15 cellular contexts compared by ENCODE assay signal in genomic region chr5:52809884-52810283, GRCh38. TPM values are rescaled to one million over a fixed set of nuclear protein-coding genes. Genes with fewer than 3 reads are reported as not detected.
A peak's percentile ranks its signal among the peaks of the same experiment; 100 is the strongest.
DNase-seq lines count a peak whose midpoint lies in the region; ATAC-seq and TF ChIP-seq lines count a peak whose summit lies in the region.
"Had no signal": no experiment of that assay in that cellular context is flagged by ENCODE, and none has a peak within 500 bp of the region (broad histone marks: within the 10 kb centered on the region; RNA-seq: fewer than 3 reads in every experiment).

No MANE protein-coding gene starts in this region.

- H4K20me1 ChIP-seq in SK-N-SH (ENCODE audit: insufficient read depth) = no peaks in the 10 kb centered on the region
- H4K20me1 ChIP-seq in Karpas-422 (ENCODE audit: insufficient read depth, low read depth, low read length) = 0 out of 2 replicates have a peak, but pooled peaks cover 3% of the 10 kb centered on the region

- H3F3A ChIP-seq in SK-N-SH (replicated peaks; ENCODE audit: insufficient read depth) = peaks cover 21% of the 10 kb centered on the region

- peaks cover 0 to 11% of the 10 kb centered on the region in 2 experiments for H3K4me1 ChIP-seq in SK-N-SH (ENCODE audit: control insufficient read depth in 1 of 2, insufficient read depth in 2 of 2, low read depth in 1 of 2, low read length in 1 of 2)
- H3K4me1 ChIP-seq in gastroesophageal sphincter = peaks cover 13 to 99% (median 43%) of the 10 kb centered on the region in 3 donors
- H3K4me1 ChIP-seq in thyroid gland = peaks cover 26 to 34% of the 10 kb centered on the region in 2 donors
- no peaks in the 10 kb centered on the region for H3K4me1 ChIP-seq in Karpas-422 (ENCODE audit: low read length)

- H3K27ac ChIP-seq in SK-N-SH (ENCODE audit: low read depth in 2 of 2, low read length in 1 of 2) (peak overlapping the region in 1 of 2 experiments; percentile 62; a peak in 2 of 4 replicates), gastroesophageal sphincter (peak overlapping the region; percentile 64 to 96 (median 78)), thyroid gland (peak overlapping the region in 2 of 3 donors; percentile 36 to 67), Karpas-422 (ENCODE audit: low read length) (no peak overlapping the region)
- H3K27ac ChIP-seq: 22Rv1 had no signal

- peaks cover 12 to 13% of the 10 kb centered on the region in 2 experiments for H3K36me3 ChIP-seq in SK-N-SH (replicated peaks in 1 of 2; ENCODE audit: control insufficient read depth in 1 of 2, insufficient read depth in 2 of 2, low read length in 1 of 2)
- peaks cover 0 to 4% of the 10 kb centered on the region in 2 donors for H3K36me3 ChIP-seq in gastroesophageal sphincter
- H3K36me3 ChIP-seq in thyroid gland = no peaks in the 10 kb centered on the region
- H3K36me3 ChIP-seq in Karpas-422 (ENCODE audit: insufficient read depth, low read length) = no peaks in the 10 kb centered on the region
- H3K36me3 ChIP-seq: tibial nerve had no signal

- no peaks in the 10 kb centered on the region for H3K9me2 ChIP-seq in SK-N-SH
- H3K9me2 ChIP-seq in Karpas-422 (replicated peaks; ENCODE audit: insufficient read depth, low read length) = no peaks in the 10 kb centered on the region

- H2AFZ ChIP-seq in SK-N-SH (ENCODE audit: low read depth) = peak overlapping the region; percentile 61; the same call in 1 of the 2 replicates
- no peak overlapping the region for H2AFZ ChIP-seq in Karpas-422 (ENCODE audit: low read length)

- H3K9me3 ChIP-seq in SK-N-SH = no peaks in the 10 kb centered on the region
- no peaks in the 10 kb centered on the region for H3K9me3 ChIP-seq in gastroesophageal sphincter
- no peaks in the 10 kb centered on the region for H3K9me3 ChIP-seq in thyroid gland
- H3K9me3 ChIP-seq in Karpas-422 (ENCODE audit: low read length) = no peaks in the 10 kb centered on the region
- H3K9me3 ChIP-seq: tibial nerve had no signal

- TF ChIP-seq POLR2A in gastroesophageal sphincter (IDR thresholded peaks at IDR 0.05) (no peak), thyroid gland (IDR thresholded peaks at IDR 0.05) (no peak)

- ATAC-seq in gastroesophageal sphincter = no peak
- ATAC-seq in HG02588 (IDR thresholded peaks at IDR 0.05; ENCODE audit: unreplicated experiment) = no peak
- ATAC-seq: activated CD8-positive, alpha-beta T cell treated with anti-CD3 and anti-CD28 coated beads for 36 hours had no signal

- H3K27me3 ChIP-seq in SK-N-SH (ENCODE audit: insufficient read depth) (no peaks in the 10 kb centered on the region), gastroesophageal sphincter (no peaks in the 10 kb centered on the region), thyroid gland (no peaks in the 10 kb centered on the region), Karpas-422 (ENCODE audit: low read length) (no peaks in the 10 kb centered on the region)
- H3K27me3 ChIP-seq: tibial nerve had no signal

- no peak for TF ChIP-seq RAD21 in SK-N-SH (IDR thresholded peaks at IDR 0.05; ENCODE audit: low read length)

- POLR2A ChIA-PET in SK-N-SH (lab: Yijun Ruan, JAX) = no interaction called here

- H3K9ac ChIP-seq in SK-N-SH (peak overlapping the region; percentile 35; the same call in 1 of the 2 replicates), Karpas-422 (ENCODE audit: low read length) (no peak overlapping the region)

- H3K79me2 ChIP-seq in SK-N-SH (ENCODE audit: insufficient read depth) = peaks cover 24% of the 10 kb centered on the region
- no peaks in the 10 kb centered on the region for H3K79me2 ChIP-seq in Karpas-422 (ENCODE audit: low read length)

- WGBS in SK-N-SH (ENCODE audit: low lambda C conversion rate) = 24% methylated on average over 1 of the region's 1 CpG
- 13 to 33% methylated on average over 1 of the region's 1 CpG for WGBS in gastroesophageal sphincter (ENCODE audit: low coverage in 1 of 2), 2 donors
- WGBS in thyroid gland, 2 donors = 10 to 29% methylated on average over 1 of the region's 1 CpG

- intact Hi-C loops in thyroid gland (cut with DNase I) = no loop called here

- no peak for TF ChIP-seq CTCF in SK-N-SH (IDR thresholded peaks at IDR 0.05)
- TF ChIP-seq CTCF in gastroesophageal sphincter (IDR thresholded peaks at IDR 0.05) = no peak
- no peak for TF ChIP-seq CTCF in thyroid gland (IDR thresholded peaks at IDR 0.05)

- CTCF ChIA-PET in SK-N-SH (lab: Yijun Ruan, JAX) = interaction anchor here (1.7 kb wide), 1 partner anchor 13 kb away, joined by 7 read pairs; no protein-coding TSS in a partner anchor

- no peak for TF ChIP-seq EP300 in SK-N-SH (IDR thresholded peaks at IDR 0.05; ENCODE audit: borderline replicate concordance in 1 of 2, low read depth in 1 of 2, low read length in 1 of 2)
- TF ChIP-seq EP300 in gastroesophageal sphincter (IDR thresholded peaks at IDR 0.05) = no peak

- DNase-seq in DMS53 (lab: John Stamatoyannopoulos, UW) (peak; percentile 36), DMS53 treated with DMSO at 0.1 percent for 48 hours (lab: John Stamatoyannopoulos, UW; ENCODE audit: unreplicated experiment) (no peak), SK-N-SH (no peak), thyroid gland (no peak), Karpas-422 (no peak)
- no peak for DNase-seq in activated naive CD4-positive, alpha-beta T cell treated with Interleukin-2 at 50 U/mL for 16 hours
- DNase-seq: activated CD8-positive, alpha-beta T cell treated with anti-CD3 and anti-CD28 coated beads for 36 hours; amygdala; naive B cell; NCI-H1417; stimulated activated CD4-positive, alpha-beta T cell treated with anti-CD3 and anti-CD28 coated beads, Interleukin-2, amount 100 ng/mL, for 24 hours had no signal

- H3K4me2 ChIP-seq in SK-N-SH (peak overlapping the region; percentile 63), Karpas-422 (ENCODE audit: low read depth, low read length, poor library complexity, severe bottlenecking) (no peak overlapping the region)

- H3K4me3 ChIP-seq in SK-N-SH (ENCODE audit: low read depth in 2 of 2, low read length in 1 of 2) (no peak overlapping the region), gastroesophageal sphincter (no peak overlapping the region), thyroid gland (replicated peaks in 1 of 3) (no peak overlapping the region), Karpas-422 (ENCODE audit: low read length) (no peak overlapping the region)
- H3K4me3 ChIP-seq: tibial nerve had no signal

TF ChIP-seq in SK-N-SH, 30 proteins besides CTCF, POLR2A, EP300 and RAD21:
- TF ChIP-seq JUND (IDR thresholded peaks at IDR 0.05) = 0 out of 2 replicates have a peak, but pooled peaks have one; percentile 15
- TF ChIP-seq ZBTB33 (IDR thresholded peaks at IDR 0.05; ENCODE audit: borderline replicate concordance, low read depth) = no peak
TF ChIP-seq in SK-N-SH: peak in this region for 1.

RNA-seq across cellular contexts. Expression of gene ITGA1, which starts 22.2 kb away (rescaled TPM):
- 7.7 and 9.9 TPM in 2 replicates for polyA plus RNA-seq in SK-N-SH (2012; rRNA removed)
- 5.2 and 9.2 TPM in 2 replicates for polyA plus RNA-seq in SK-N-SH (2012; cell fraction: cytosol; rRNA removed)
- polyA plus RNA-seq in SK-N-SH (2012; cell fraction: nucleus; rRNA removed) = 4.5 and 11.5 TPM in 2 replicates
- 100 to 1,000 TPM; 219 to 326 (median 240) TPM for total RNA-seq in gastroesophageal sphincter
- 10 to 100 TPM; 38.7 to 85.9 (median 52.6) TPM for total RNA-seq in thyroid gland
- total RNA-seq in Karpas-422 (2014; rRNA removed; shearing (Covaris generic); ENCODE audit: low replicate concordance) = not detected in 2 replicates

RNA-seq across cellular contexts. Expression of gene PELO, which starts 22.2 kb away (rescaled TPM):
- 10.7 and 11.5 TPM in 2 replicates for polyA plus RNA-seq in SK-N-SH (2012; rRNA removed)
- 8.8 and 10.3 TPM in 2 replicates for polyA plus RNA-seq in SK-N-SH (2012; cell fraction: cytosol; rRNA removed)
- 13.5 and 14.3 TPM in 2 replicates for polyA plus RNA-seq in SK-N-SH (2012; cell fraction: nucleus; rRNA removed)
- 10 to 100 TPM; 49.4 to 78.0 (median 59.0) TPM for total RNA-seq in gastroesophageal sphincter
- total RNA-seq in thyroid gland = 10 to 100 TPM; 20.0 to 37.0 (median 23.3) TPM
- 8.0 and 8.4 TPM in 2 replicates for total RNA-seq in Karpas-422 (2014; rRNA removed; shearing (Covaris generic); ENCODE audit: low replicate concordance)

Comparison
In these comparisons a context has a peak if more than half of its experiments do, and no peak if none do; other contexts are left out.
1. RNA of gene ITGA1, which starts 22.2 kb away (total RNA-seq): 219 to 326 TPM in gastroesophageal sphincter and 38.7 to 85.9 TPM in thyroid gland; not detected in Karpas-422; every median in the first group is over 10 times any median in the second.